In the genomic region with DNA sequence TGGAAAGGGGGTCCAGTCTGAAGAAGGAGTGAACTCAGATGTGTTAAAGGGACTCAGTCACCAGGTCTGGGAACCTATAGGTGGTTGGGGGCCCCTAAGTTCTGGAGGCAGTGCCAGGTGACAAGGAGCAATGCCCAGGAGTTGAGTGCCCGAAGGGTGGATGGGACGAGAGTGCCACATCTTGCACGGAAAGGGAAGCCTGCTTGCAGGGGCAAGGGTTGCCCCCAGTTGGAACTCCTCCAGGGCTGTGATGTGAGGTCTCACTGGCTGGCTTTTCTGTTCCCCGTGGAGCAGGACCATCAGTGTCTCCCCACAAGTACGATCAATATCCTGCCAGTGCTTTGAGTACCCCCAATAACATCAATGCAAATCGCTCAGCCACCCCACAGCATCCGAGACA, we compare ENCODE assay signal across 24 cellular contexts.
DNase-seq lines count a peak whose midpoint lies in the region; ATAC-seq, FAIRE-seq and TF ChIP-seq lines count a peak whose summit lies in the region.
"Had no signal": no experiment of that assay in that cellular context is flagged by ENCODE, and none has a peak within 500 bp of the region (broad histone marks: within the 10 kb centered on the region; RNA-seq: fewer than 3 reads in every experiment).

No MANE protein-coding gene starts in this region.

- no CpG with 5 or more reads among the region's 7 CpGs for WGBS in neuronal stem cell (ENCODE audit: extremely low coverage in 2 of 2, insufficient read length in 2 of 2, insufficient replicate concordance in 1 of 2), 2 donors
- 90% methylated on average over 7 of the region's 7 CpGs for WGBS in suprapubic skin

- peaks cover 19% of the 10 kb centered on the region for H3K9me3 Mint-ChIP-seq in activated T-cell treated with anti-CD3 and anti-CD28 coated beads, Interleukin-2, amount 50 U/mL, for 24 hours

- H3K9me3 ChIP-seq in WERI-Rb-1 (ENCODE audit: severe bottlenecking) (peaks cover 5% of the 10 kb centered on the region), neuronal stem cell (replicated peaks in 1 of 2; ENCODE audit: control insufficient read depth in 2 of 2, insufficient read depth in 1 of 2, low read depth in 1 of 2, low read length in 2 of 2) (peaks cover 2 to 14% of the 10 kb centered on the region in 2 donors), suprapubic skin (no peaks in the 10 kb centered on the region)

- ATAC-seq in GM21529 (IDR thresholded peaks at IDR 0.05; ENCODE audit: unreplicated experiment), result no peak
- ATAC-seq: HCT116 had no signal

- TF ChIP-seq POLR2A in suprapubic skin (IDR thresholded peaks at IDR 0.05), result no peak

- H2AK5ac ChIP-seq in neuronal stem cell (ENCODE audit: low read depth, low read length), result no peak overlapping the region

- FAIRE-seq in D721Med (lab: Jason Lieb, UNC), result no peak
- FAIRE-seq: A204.1, GM19239, H1, RCC 7860 had no signal

- no peak overlapping the region for H4K91ac ChIP-seq in neuronal stem cell (ENCODE audit: low read depth, low read length, poor library complexity)

- peaks cover 13 to 26% of the 10 kb centered on the region in 2 donors for H3K4me1 ChIP-seq in neuronal stem cell (ENCODE audit: control insufficient read depth in 2 of 2, insufficient read depth in 1 of 2, low read depth in 1 of 2, low read length in 2 of 2)
- peaks cover 12% of the 10 kb centered on the region for H3K4me1 ChIP-seq in suprapubic skin

- no peak overlapping the region for H3K27ac Mint-ChIP-seq in activated T-cell treated with anti-CD3 and anti-CD28 coated beads, Interleukin-2, amount 50 U/mL, for 24 hours

- H3K4me3 Mint-ChIP-seq in activated T-cell treated with anti-CD3 and anti-CD28 coated beads, Interleukin-2, amount 50 U/mL, for 24 hours, result no peak overlapping the region

- no peak overlapping the region for H3K4ac ChIP-seq in neuronal stem cell (ENCODE audit: low read length)

- H2BK12ac ChIP-seq in neuronal stem cell (ENCODE audit: low read length), result no peak overlapping the region

- H3K36me3 Mint-ChIP-seq in activated T-cell treated with anti-CD3 and anti-CD28 coated beads, Interleukin-2, amount 50 U/mL, for 24 hours (ENCODE audit: low read depth), result no peaks in the 10 kb centered on the region

- H3K79me1 ChIP-seq in neuronal stem cell (ENCODE audit: low read depth, low read length), result no peaks in the 10 kb centered on the region

- H3K36me3 ChIP-seq in WERI-Rb-1, result no peaks in the 10 kb centered on the region
- H3K36me3 ChIP-seq in neuronal stem cell (replicated peaks in 1 of 2; ENCODE audit: control insufficient read depth in 2 of 2, insufficient read depth in 2 of 2, low read length in 2 of 2), result no peaks in the 10 kb centered on the region
- H3K36me3 ChIP-seq in suprapubic skin, result no peaks in the 10 kb centered on the region

- H3K4me1 Mint-ChIP-seq in activated T-cell treated with anti-CD3 and anti-CD28 coated beads, Interleukin-2, amount 50 U/mL, for 24 hours (ENCODE audit: low read depth), result peaks cover 57% of the 10 kb centered on the region

- H3K4me2 ChIP-seq in neuronal stem cell (ENCODE audit: insufficient read depth, low read length, poor library complexity, severe bottlenecking), result no peak overlapping the region

- peak overlapping the region; percentile 33 for H3K18ac ChIP-seq in neuronal stem cell (ENCODE audit: low read length)

- peak; percentile 27 for DNase-seq in activated T-cell treated with anti-CD3 and anti-CD28 coated beads, Interleukin-2, amount 50 U/mL, for 24 hours
- no peak for DNase-seq in activated T-cell treated with anti-CD3 and anti-CD28 coated beads, Interleukin-2, amount 50 U/mL, for 1 hour
- DNase-seq in WERI-Rb-1 (peak; percentile 6), neuronal stem cell (ENCODE audit: low spot score) (no peak), suprapubic skin (ENCODE audit: low spot score in 2 of 2) (peak; percentile 45 to 54), D721Med (ENCODE audit: insufficient read length, low spot score) (no peak), NCI-H1048 (lab: John Stamatoyannopoulos, UW) (no peak)
- DNase-seq: DMS53; GDM1; KG1; NCI-H1092 treated with DMSO at 0.1 percent for 48 hours; NCI-H1436 treated with DMSO at 0.1 percent for 48 hours; NCI-H2029; NCI-H2227 treated with DMSO at 0.1 percent for 48 hours; NCI-H510A treated with DMSO at 0.1 percent for 48 hours; NCI-H748 treated with DMSO at 0.1 percent for 48 hours; NK-92 treated with Interleukin-12 subunit alpha and Interleukin-12 subunit beta, amount 100 ng/mL, for 24 hours had no signal

- no peak overlapping the region for H3K14ac ChIP-seq in neuronal stem cell (ENCODE audit: low read length)

- H3K27me3 ChIP-seq in WERI-Rb-1 (ENCODE audit: insufficient read depth, low read depth, severe bottlenecking) (no peaks in the 10 kb centered on the region), neuronal stem cell (ENCODE audit: control insufficient read depth in 3 of 3, insufficient read depth in 3 of 3, low read depth in 1 of 3, low read length in 3 of 3) (no peaks in the 10 kb centered on the region), suprapubic skin (no peaks in the 10 kb centered on the region)

- TF ChIP-seq CTCF in WERI-Rb-1 (IDR thresholded peaks at IDR 0.05; ENCODE audit: low read depth, low read length), result no peak
- TF ChIP-seq CTCF in suprapubic skin (IDR thresholded peaks at IDR 0.05), result no peak
- no peak for TF ChIP-seq CTCF in D721Med (IDR thresholded peaks at IDR 0.05; ENCODE audit: insufficient read depth, missing control alignments)

- H3K4me3 ChIP-seq in WERI-Rb-1 (ENCODE audit: low read depth, low read length) (no peak overlapping the region), neuronal stem cell (ENCODE audit: low read length in 2 of 2) (no peak overlapping the region), suprapubic skin (no peak overlapping the region)

- no peak overlapping the region for H2BK15ac ChIP-seq in neuronal stem cell (ENCODE audit: low read length)

- no peak overlapping the region for H3K9ac ChIP-seq in neuronal stem cell (ENCODE audit: low read depth, low read length, poor library complexity)

- no peak overlapping the region for H3K23ac ChIP-seq in neuronal stem cell (ENCODE audit: low read depth, low read length, poor library complexity)

- H4K8ac ChIP-seq in neuronal stem cell (ENCODE audit: low read depth, low read length), result no peak overlapping the region

- H2AFZ ChIP-seq in neuronal stem cell (ENCODE audit: low read length), result no peak overlapping the region

- H3K27ac ChIP-seq in WERI-Rb-1 (no peak overlapping the region), neuronal stem cell (replicated peaks; ENCODE audit: low read length) (no peak overlapping the region), suprapubic skin (no peak overlapping the region)
- H3K27ac ChIP-seq: C4-2B had no signal

- no peaks in the 10 kb centered on the region for H3K27me3 Mint-ChIP-seq in activated T-cell treated with anti-CD3 and anti-CD28 coated beads, Interleukin-2, amount 50 U/mL, for 24 hours

- H2BK120ac ChIP-seq in neuronal stem cell (ENCODE audit: low read depth, low read length), result no peak overlapping the region

- H2BK5ac ChIP-seq in neuronal stem cell (ENCODE audit: low read length), result peak overlapping the region; percentile 29

- no peak for TF ChIP-seq EP300 in suprapubic skin (IDR thresholded peaks at IDR 0.05)

Comparison
In these comparisons a context has a peak if more than half of its experiments do, and no peak if none do; other contexts are left out.
1. DNase-seq: peak in activated T-cell treated with anti-CD3 and anti-CD28 coated beads, Interleukin-2, amount 50 U/mL, for 24 hours (single experiment), WERI-Rb-1 (single experiment) and suprapubic skin (2 of 2); none in activated T-cell treated with anti-CD3 and anti-CD28 coated beads, Interleukin-2, amount 50 U/mL, for 1 hour (single experiment), neuronal stem cell (single experiment), D721Med (single experiment) and NCI-H1048 (single experiment).